In genomic region chr2:24123212-24124002, GRCh38 we compare ENCODE assay signal across 8 cellular contexts. TPM values are rescaled to one million over a fixed set of nuclear protein-coding genes. Genes with fewer than 3 reads are reported as not detected.
A peak's percentile ranks its signal among the peaks of the same experiment; 100 is the strongest.
DNase-seq lines count a peak whose midpoint lies in the region; ATAC-seq and TF ChIP-seq lines count a peak whose summit lies in the region.

FAM228B (plus strand) TSS chr2:24123469; CDS start chr2:24124362, 893 bp downstream.
PFN4 (minus strand) TSS chr2:24123334; CDS start chr2:24122535, 799 bp downstream.

- no TSS peak for BruUV-seq in OCI-LY7 (replicated peaks; lab: Mats Ljungman, UMichigan)

- intact Hi-C loops in OCI-LY7 (cut with micrococcal nuclease; ENCODE audit: unreplicated experiment): no loop called here
- intact Hi-C loops in naive thymus-derived CD4-positive, alpha-beta T cell (cut with micrococcal nuclease): loop anchor here in 1 of 2 donors (1.0 to 5.0 kb wide), 2 partner anchors 47 to 76 kb away; partner anchors contain the start of genes FKBP1B, SF3B6 and WDCP

- H3K36me3 Mint-ChIP-seq in activated T-cell treated with anti-CD3 and anti-CD28 coated beads, Interleukin-2, amount 50 U/mL, for 72 hours (ENCODE audit: insufficient read depth in 2 of 2): no peaks in the 10 kb centered on the region
- H3K36me3 Mint-ChIP-seq in naive thymus-derived CD4-positive, alpha-beta T cell: peaks cover 0 to 7% (median 6%) of the 10 kb centered on the region in 5 donors

- DNase-seq in DMS153 treated with DMSO at 0.1 percent for 48 hours (lab: John Stamatoyannopoulos, UW; ENCODE audit: unreplicated experiment): peak; percentile 56
- DNase-seq in OCI-LY7 (ENCODE audit: low spot score): no peak
- peak; percentile 85 to 86 for DNase-seq in activated T-cell treated with anti-CD3 and anti-CD28 coated beads, Interleukin-2, amount 50 U/mL, for 72 hours
- peak; percentile 87 for DNase-seq in fibroblast of gingiva (ENCODE audit: low read depth)
- peak; percentile 12 to 76 (median 36) for DNase-seq in naive thymus-derived CD4-positive, alpha-beta T cell
- DNase-seq in stimulated activated naive CD4-positive, alpha-beta T cell treated with Interleukin-2 at 50 U/mL for 16 hours (lab: John Stamatoyannopoulos, UW): peak; percentile 63

- H3K9me3 Mint-ChIP-seq in activated T-cell treated with anti-CD3 and anti-CD28 coated beads, Interleukin-2, amount 50 U/mL, for 72 hours: no peaks in the 10 kb centered on the region
- no peaks in the 10 kb centered on the region for H3K9me3 Mint-ChIP-seq in naive thymus-derived CD4-positive, alpha-beta T cell

- no peak within 1 kb of the TSS for H2AFZ ChIP-seq in OCI-LY7 (ENCODE audit: low read length)

- peak within 1 kb of the TSS; percentile 88 to 92 for H3K4me3 Mint-ChIP-seq in activated T-cell treated with anti-CD3 and anti-CD28 coated beads, Interleukin-2, amount 50 U/mL, for 72 hours
- H3K4me3 Mint-ChIP-seq in naive thymus-derived CD4-positive, alpha-beta T cell: peak within 1 kb of the TSS; percentile 74 to 91 (median 82)

- 0 out of 2 replicates have a peak within 1 kb of the TSS, but pooled peaks have one; percentile 15 for H3K27ac ChIP-seq in HUES64 (ENCODE audit: low read depth, low read length)
- H3K27ac ChIP-seq in OCI-LY7 (ENCODE audit: low read depth, low read length, poor library complexity, severe bottlenecking): no peak within 1 kb of the TSS
- H3K27ac ChIP-seq in naive thymus-derived CD4-positive, alpha-beta T cell (ENCODE audit: low read depth, low read length): peak within 1 kb of the TSS; percentile 49

- peak within 1 kb of the TSS; percentile 95 for H3K27ac Mint-ChIP-seq in activated T-cell treated with anti-CD3 and anti-CD28 coated beads, Interleukin-2, amount 50 U/mL, for 72 hours
- H3K27ac Mint-ChIP-seq in naive thymus-derived CD4-positive, alpha-beta T cell: peak within 1 kb of the TSS; percentile 36 to 79 (median 67)

- peak within 1 kb of the TSS; percentile 71 for H3K4me3 ChIP-seq in HUES64 (ENCODE audit: low read length)
- no peak within 1 kb of the TSS for H3K4me3 ChIP-seq in OCI-LY7 (ENCODE audit: low read depth, low read length, poor library complexity, severe bottlenecking)
- H3K4me3 ChIP-seq in naive thymus-derived CD4-positive, alpha-beta T cell (ENCODE audit: low read length): peak within 1 kb of the TSS; percentile 56

- no peaks in the 10 kb centered on the region for H3K27me3 Mint-ChIP-seq in activated T-cell treated with anti-CD3 and anti-CD28 coated beads, Interleukin-2, amount 50 U/mL, for 72 hours (ENCODE audit: low read depth)
- peaks cover 0 to 2% (median 0%) of the 10 kb centered on the region in 5 donors for H3K27me3 Mint-ChIP-seq in naive thymus-derived CD4-positive, alpha-beta T cell

- H3K36me3 ChIP-seq in HUES64 (ENCODE audit: insufficient read depth, low read length): no peaks in the 10 kb centered on the region
- H3K36me3 ChIP-seq in OCI-LY7 (ENCODE audit: insufficient read depth, low read length): no peaks in the 10 kb centered on the region; the same call in 1 of the 2 replicates
- no peaks in the 10 kb centered on the region for H3K36me3 ChIP-seq in naive thymus-derived CD4-positive, alpha-beta T cell (ENCODE audit: control insufficient read depth in 2 of 3, insufficient read depth in 3 of 3, low read length in 3 of 3)

- H4K20me1 ChIP-seq in OCI-LY7 (ENCODE audit: insufficient read depth, low read length): no peaks in the 10 kb centered on the region

- TF ChIP-seq CTCF in OCI-LY7 (conservative IDR thresholded peaks at IDR 0.05; ENCODE audit: low read length): no peak

- POLR2A ChIA-PET in OCI-LY7 (lab: Charles Lee): interaction anchor here (0.7 kb wide), 1 partner anchor 57 kb away, joined by 3 read pairs; no protein-coding TSS in a partner anchor
- POLR2A ChIA-PET in naive thymus-derived CD4-positive, alpha-beta T cell (lab: Charles Lee): no interaction called here

- no peaks in the 10 kb centered on the region for H3K9me2 ChIP-seq in OCI-LY7 (ENCODE audit: insufficient read depth, low read length)

- no peaks in the 10 kb centered on the region for H3K79me2 ChIP-seq in OCI-LY7 (ENCODE audit: insufficient read depth, low read depth, low read length)

- peaks cover 13% of the 10 kb centered on the region for H3K4me1 Mint-ChIP-seq in activated T-cell treated with anti-CD3 and anti-CD28 coated beads, Interleukin-2, amount 50 U/mL, for 72 hours (ENCODE audit: low read depth)
- H3K4me1 Mint-ChIP-seq in naive thymus-derived CD4-positive, alpha-beta T cell: peaks cover 10 to 15% (median 15%) of the 10 kb centered on the region in 7 donors

- peak within 1 kb of the TSS; percentile 51; the same call in 1 of the 2 replicates for H3K4me2 ChIP-seq in OCI-LY7 (ENCODE audit: low read length)

- CTCF ChIA-PET in OCI-LY7 (lab: Charles Lee; ENCODE audit: unreplicated experiment): no interaction called here
- CTCF ChIA-PET in naive thymus-derived CD4-positive, alpha-beta T cell (lab: Charles Lee): interaction anchor here (0.6 kb wide), 1 partner anchor 24 kb away, joined by 3 read pairs; no protein-coding TSS in a partner anchor

- WGBS in HUES64: under 1% methylated on average over 104 of the region's 104 CpGs

- peak within 1 kb of the TSS; percentile 73 for H3K9ac ChIP-seq in HUES64 (ENCODE audit: low read depth, low read length)

- no peaks in the 10 kb centered on the region for H3K9me3 ChIP-seq in HUES64 (ENCODE audit: insufficient read depth, low read depth, low read length)
- H3K9me3 ChIP-seq in OCI-LY7 (ENCODE audit: low read length): no peaks in the 10 kb centered on the region
- no peaks in the 10 kb centered on the region for H3K9me3 ChIP-seq in naive thymus-derived CD4-positive, alpha-beta T cell (ENCODE audit: control insufficient read depth in 2 of 3, low read length in 3 of 3)

- peaks cover 15% of the 10 kb centered on the region for H3K27me3 ChIP-seq in HUES64 (ENCODE audit: insufficient read depth, low read length)
- no peaks in the 10 kb centered on the region for H3K27me3 ChIP-seq in naive thymus-derived CD4-positive, alpha-beta T cell (ENCODE audit: control insufficient read depth in 2 of 2, insufficient read depth in 2 of 2, low read length in 2 of 2)

- ATAC-seq in GM21526 (IDR thresholded peaks at IDR 0.05; ENCODE audit: low FRiP score, unreplicated experiment): peak; percentile 82
- ATAC-seq in activated T-cell treated with anti-CD3 and anti-CD28 coated beads, Interleukin-2, amount 50 U/mL, for 72 hours (replicated peaks in 1 of 2): peak; percentile 95 to 96
- peak; percentile 93 for ATAC-seq in naive thymus-derived CD4-positive, alpha-beta T cell

- peaks cover 17% of the 10 kb centered on the region for H3K4me1 ChIP-seq in HUES64 (ENCODE audit: insufficient read depth, low read length)
- no peaks in the 10 kb centered on the region for H3K4me1 ChIP-seq in OCI-LY7 (ENCODE audit: insufficient read depth, low read length, poor library complexity, severe bottlenecking)
- peaks cover 0 to 5% of the 10 kb centered on the region in 2 donors for H3K4me1 ChIP-seq in naive thymus-derived CD4-positive, alpha-beta T cell (ENCODE audit: control insufficient read depth in 2 of 2, insufficient read depth in 2 of 2, low read length in 2 of 2)

RNA-seq across cellular contexts. Expression of gene FAM228B, which starts in this region (rescaled TPM):
- 2.1 TPM for polyA plus RNA-seq in HUES64 (2013, experiment 1 of 2)
- polyA plus RNA-seq in HUES64 (2013, experiment 2 of 2): 3.6 TPM
- total RNA-seq in OCI-LY7 (2014; rRNA removed; shearing (Covaris generic)): 3.8 and 5.5 TPM in 2 replicates
- total RNA-seq in OCI-LY7 (2022): 9.6 and 14.1 TPM in 2 replicates
- total RNA-seq in activated T-cell treated with anti-CD3 and anti-CD28 coated beads, Interleukin-2, amount 50 U/mL, for 72 hours: 10 to 100 TPM; 18.0 to 18.7 TPM
- 10 to 100 TPM in 4 of 5 experiments, 1 to 10 TPM in 1; 7.8 to 27.5 (median 24.8) TPM for total RNA-seq in naive thymus-derived CD4-positive, alpha-beta T cell
- 1 to 10 TPM; 5.2 to 9.5 TPM for polyA plus RNA-seq in naive thymus-derived CD4-positive, alpha-beta T cell

RNA-seq across cellular contexts. Expression of gene PFN4, which starts in this region (rescaled TPM):
- polyA plus RNA-seq in HUES64 (2013, experiment 1 of 2): not detected
- polyA plus RNA-seq in HUES64 (2013, experiment 2 of 2): not detected
- total RNA-seq in OCI-LY7 (2014; rRNA removed; shearing (Covaris generic)): not detected in 2 replicates
- total RNA-seq in OCI-LY7 (2022): not detected in 2 replicates
- under 1 TPM; 0.29 to 0.72 TPM for total RNA-seq in activated T-cell treated with anti-CD3 and anti-CD28 coated beads, Interleukin-2, amount 50 U/mL, for 72 hours
- not detected for total RNA-seq in naive thymus-derived CD4-positive, alpha-beta T cell
- polyA plus RNA-seq in naive thymus-derived CD4-positive, alpha-beta T cell: not detected
